Comparison of ENCODE assay signal across 9 cellular contexts in the genomic region with DNA sequence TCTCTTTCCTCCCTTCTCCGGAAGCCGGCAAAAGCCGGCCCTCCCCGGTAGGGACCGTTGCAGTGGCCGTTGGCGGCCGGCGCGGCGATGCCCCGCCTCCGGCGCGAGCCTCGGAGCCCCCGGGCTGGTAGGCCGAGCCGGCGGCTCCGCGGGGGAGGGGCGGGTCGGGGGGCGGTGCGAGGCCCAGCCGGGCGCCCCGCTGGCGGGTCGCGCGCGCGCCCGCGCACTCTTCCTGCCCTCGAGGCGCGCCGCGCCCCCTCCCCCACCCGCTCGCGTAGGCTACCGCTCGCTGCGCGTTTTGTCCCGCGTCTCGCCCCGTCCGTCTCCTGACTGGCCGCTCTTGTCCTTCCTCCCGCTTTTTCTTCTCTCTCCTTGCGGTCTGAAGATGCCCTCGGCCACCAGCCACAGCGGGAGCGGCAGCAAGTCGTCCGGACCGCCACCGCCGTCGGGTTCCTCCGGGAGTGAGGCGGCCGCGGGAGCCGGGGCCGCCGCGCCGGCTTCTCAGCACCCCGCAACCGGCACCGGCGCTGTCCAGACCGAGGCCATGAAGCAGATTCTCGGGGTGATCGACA. TPM values are rescaled to one million over a fixed set of nuclear protein-coding genes. Genes with fewer than 3 reads are reported as not detected.
DNase-seq lines count a peak whose midpoint lies in the region; ATAC-seq, FAIRE-seq and TF ChIP-seq lines count a peak whose summit lies in the region.
"Had no signal": no experiment of that assay in that cellular context is flagged by ENCODE, and none has a peak within 500 bp of the region (broad histone marks: within the 10 kb centered on the region; RNA-seq: fewer than 3 reads in every experiment).

No MANE protein-coding gene starts in this region.

- intact Hi-C loops in lower lobe of right lung (cut with DNase I) = no loop called here

- H3K27me3 Mint-ChIP-seq in activated CD4-positive, alpha-beta memory T cell treated with anti-CD3 and anti-CD28 coated beads, Interleukin-2, amount 10 ng/mL, durations not matched to agents 7 days and 5 days = peaks cover 2% of the 10 kb centered on the region

- DNase-seq in BJ (ENCODE audit: low read depth) = no peak
- DNase-seq in GM19239 (ENCODE audit: insufficient read length, low spot score) = peak; percentile 80
- DNase-seq in NCI-H748 treated with DMSO at 0.1 percent for 48 hours (lab: John Stamatoyannopoulos, UW) = peak; percentile 64
- peak; percentile 90 for DNase-seq in activated CD4-positive, alpha-beta memory T cell treated with anti-CD3 and anti-CD28 coated beads, Interleukin-2, amount 10 ng/mL, durations not matched to agents 7 days and 5 days
- peak; percentile 95 for DNase-seq in lower lobe of right lung
- DNase-seq in stimulated activated CD4-positive, alpha-beta T cell treated with anti-CD3 and anti-CD28 coated beads, TNF-alpha, amount 100 ng/mL, for 1 hour (ENCODE audit: low read depth in 3 of 3, low spot score in 1 of 3) = peak; percentile 69 to 93 (median 73)

- FAIRE-seq in GM19239 (lab: Jason Lieb, UNC) = no peak
- FAIRE-seq: colon had no signal

- no peaks in the 10 kb centered on the region for H3K9me3 ChIP-seq in duodenal mucosa (ENCODE audit: control insufficient read depth in 1 of 2, low read length in 2 of 2)
- H3K9me3 ChIP-seq in lower lobe of right lung = no peaks in the 10 kb centered on the region

- H3K27ac ChIP-seq in duodenal mucosa (ENCODE audit: low read depth, low read length) (peak overlapping the region; percentile 99), lower lobe of right lung (peak overlapping the region; percentile 99)

- TF ChIP-seq CTCF in BJ (IDR thresholded peaks at IDR 0.05; ENCODE audit: insufficient read depth, low read depth, low read length) (no peak; the same call in 1 of the 2 replicates), lower lobe of right lung (IDR thresholded peaks at IDR 0.05) (no peak)

- H3K4me1 Mint-ChIP-seq in activated CD4-positive, alpha-beta memory T cell treated with anti-CD3 and anti-CD28 coated beads, Interleukin-2, amount 10 ng/mL, durations not matched to agents 7 days and 5 days = peaks cover 29% of the 10 kb centered on the region

- H3K27ac Mint-ChIP-seq in activated CD4-positive, alpha-beta memory T cell treated with anti-CD3 and anti-CD28 coated beads, Interleukin-2, amount 10 ng/mL, durations not matched to agents 7 days and 5 days = peak overlapping the region; percentile 89

- CTCF ChIA-PET in BJ (lab: Yijun Ruan, JAX) = no interaction called here
- CTCF ChIA-PET in activated CD4-positive, alpha-beta memory T cell treated with anti-CD3 and anti-CD28 coated beads, Interleukin-2, amount 10 ng/mL, durations not matched to agents 7 days and 5 days (lab: Charles Lee) = interaction anchor here (1.0 to 1.6 kb wide), 4 partner anchors 55 to 122 kb away, joined by 3 to 9 read pairs (median 6); no protein-coding TSS in a partner anchor

- ATAC-seq in HG03442 (IDR thresholded peaks at IDR 0.05; ENCODE audit: unreplicated experiment) = peak; percentile 50
- peak; percentile 90 to 93 for ATAC-seq in lower lobe of right lung

- H3K9me3 Mint-ChIP-seq in activated CD4-positive, alpha-beta memory T cell treated with anti-CD3 and anti-CD28 coated beads, Interleukin-2, amount 10 ng/mL, durations not matched to agents 7 days and 5 days = no peaks in the 10 kb centered on the region

- POLR2A ChIA-PET in BJ (lab: Charles Lee) = no interaction called here
- POLR2A ChIA-PET in activated CD4-positive, alpha-beta memory T cell treated with anti-CD3 and anti-CD28 coated beads, Interleukin-2, amount 10 ng/mL, durations not matched to agents 7 days and 5 days (lab: Charles Lee) = interaction anchor here (1.0 to 7.0 kb wide), 17 partner anchors 9 to 798 kb away, joined by 3 to 108 read pairs (median 4); a partner anchor contains a TSS

- H3K36me3 ChIP-seq in BJ (ENCODE audit: control insufficient read depth, insufficient read depth, low read length) = peaks cover 2% of the 10 kb centered on the region; the same call in 1 of the 2 replicates
- H3K36me3 ChIP-seq in duodenal mucosa (ENCODE audit: control insufficient read depth in 1 of 2, insufficient read depth in 2 of 2, low read length in 2 of 2) = peaks cover 0 to 4% of the 10 kb centered on the region in 2 donors
- peaks cover 13% of the 10 kb centered on the region for H3K36me3 ChIP-seq in lower lobe of right lung

- peak overlapping the region; percentile 95 for H3K4me3 Mint-ChIP-seq in activated CD4-positive, alpha-beta memory T cell treated with anti-CD3 and anti-CD28 coated beads, Interleukin-2, amount 10 ng/mL, durations not matched to agents 7 days and 5 days

- H3K4me1 ChIP-seq in duodenal mucosa (ENCODE audit: control insufficient read depth in 1 of 2, insufficient read depth in 2 of 2, low read length in 2 of 2) = peaks cover 23 to 32% of the 10 kb centered on the region in 2 donors
- peaks cover 43% of the 10 kb centered on the region for H3K4me1 ChIP-seq in lower lobe of right lung

- peak overlapping the region; percentile 86 to 98 for H3K9ac ChIP-seq in duodenal mucosa (ENCODE audit: low read depth in 1 of 2, low read length in 2 of 2)

- H3K4me3 ChIP-seq in BJ (ENCODE audit: low read depth, low read length) (peak overlapping the region; percentile 97), duodenal mucosa (ENCODE audit: low read depth in 1 of 2, low read length in 2 of 2) (peak overlapping the region; percentile 89 to 95), lower lobe of right lung (peak overlapping the region; percentile 92)

- H3K27me3 ChIP-seq in BJ (ENCODE audit: control insufficient read depth, insufficient read depth, low read length) (no peaks in the 10 kb centered on the region), duodenal mucosa (ENCODE audit: control insufficient read depth in 1 of 2, insufficient read depth in 2 of 2, low read length in 2 of 2) (no peaks in the 10 kb centered on the region), lower lobe of right lung (ENCODE audit: low read depth) (no peaks in the 10 kb centered on the region)

- peaks cover 30% of the 10 kb centered on the region for H3K36me3 Mint-ChIP-seq in activated CD4-positive, alpha-beta memory T cell treated with anti-CD3 and anti-CD28 coated beads, Interleukin-2, amount 10 ng/mL, durations not matched to agents 7 days and 5 days (ENCODE audit: low read depth)

RNA-seq across cellular contexts. Expression of a gene that starts 0.6 kb away (rescaled TPM):
- 183 and 195 TPM in 2 replicates for polyA plus RNA-seq in BJ (2011; rRNA removed)
- polyA minus RNA-seq in BJ (2011; rRNA and poly(A)+ RNA removed) = 256 and 364 TPM in 2 replicates
- total RNA-seq in activated CD4-positive, alpha-beta memory T cell treated with anti-CD3 and anti-CD28 coated beads, Interleukin-2, amount 10 ng/mL, durations not matched to agents 7 days and 5 days = 100 to 1,000 TPM; 191 to 200 TPM
- 187 TPM for total RNA-seq in lower lobe of right lung

RNA-seq across cellular contexts. Expression of a gene that starts 53.3 kb away (rescaled TPM):
- 31.6 and 35.0 TPM in 2 replicates for polyA plus RNA-seq in BJ (2011; rRNA removed)
- polyA minus RNA-seq in BJ (2011; rRNA and poly(A)+ RNA removed) = 32.1 and 44.4 TPM in 2 replicates
- 10 to 100 TPM; 52.9 to 57.8 TPM for total RNA-seq in activated CD4-positive, alpha-beta memory T cell treated with anti-CD3 and anti-CD28 coated beads, Interleukin-2, amount 10 ng/mL, durations not matched to agents 7 days and 5 days
- total RNA-seq in lower lobe of right lung = 37.3 TPM
